ENCODE assay signal across 1 cellular context in the genomic region with DNA sequence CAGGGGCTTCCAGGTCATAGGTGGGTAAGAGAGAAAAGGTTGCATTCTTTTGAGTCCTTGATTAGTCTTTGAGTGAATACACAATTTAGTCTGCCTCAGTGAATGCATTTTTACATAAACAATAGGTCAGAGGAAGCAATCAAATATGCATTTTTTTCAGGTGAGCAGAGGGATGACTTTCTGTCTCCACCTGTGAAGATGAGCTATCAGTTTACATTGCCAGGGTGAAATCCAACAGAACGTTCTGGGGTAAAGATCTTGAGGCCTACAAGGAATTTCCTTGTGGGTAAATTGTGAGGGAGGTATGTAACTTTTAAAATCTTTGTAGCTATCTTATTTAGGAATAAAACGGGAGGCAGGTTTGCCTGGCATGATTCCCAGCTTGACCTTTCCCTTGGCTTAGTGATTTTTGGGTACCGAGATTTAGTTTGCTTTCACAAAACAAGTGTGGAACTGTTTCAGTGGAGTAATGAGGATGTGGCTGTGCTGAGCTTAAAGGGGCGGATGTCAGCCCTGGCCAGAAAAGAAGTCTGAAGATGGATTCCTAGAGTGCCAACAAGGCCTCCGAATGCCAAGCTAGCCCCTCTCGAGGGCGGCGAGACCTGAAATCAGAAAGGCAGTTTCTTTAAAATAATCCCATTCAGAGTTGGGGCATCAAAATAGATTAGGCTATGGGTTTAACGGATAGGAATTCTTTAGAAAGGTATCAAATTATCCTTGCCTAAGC.
TF ChIP-seq lines count a peak whose summit lies in the region.

No MANE protein-coding gene starts in this region.

TF ChIP-seq in SK-N-SH treated with all-trans-retinoic acid at 6 μM for 48 hours, 23 proteins besides CTCF, POLR2A, EP300 and RAD21 (continued from another document):
- TF ChIP-seq CSRNP3 (CRISPR knock-in tag; IDR thresholded peaks at IDR 0.05), result no peak
- TF ChIP-seq TSHZ2 (CRISPR knock-in tag; IDR thresholded peaks at IDR 0.05), result no peak
- TF ChIP-seq, protein P1, sequence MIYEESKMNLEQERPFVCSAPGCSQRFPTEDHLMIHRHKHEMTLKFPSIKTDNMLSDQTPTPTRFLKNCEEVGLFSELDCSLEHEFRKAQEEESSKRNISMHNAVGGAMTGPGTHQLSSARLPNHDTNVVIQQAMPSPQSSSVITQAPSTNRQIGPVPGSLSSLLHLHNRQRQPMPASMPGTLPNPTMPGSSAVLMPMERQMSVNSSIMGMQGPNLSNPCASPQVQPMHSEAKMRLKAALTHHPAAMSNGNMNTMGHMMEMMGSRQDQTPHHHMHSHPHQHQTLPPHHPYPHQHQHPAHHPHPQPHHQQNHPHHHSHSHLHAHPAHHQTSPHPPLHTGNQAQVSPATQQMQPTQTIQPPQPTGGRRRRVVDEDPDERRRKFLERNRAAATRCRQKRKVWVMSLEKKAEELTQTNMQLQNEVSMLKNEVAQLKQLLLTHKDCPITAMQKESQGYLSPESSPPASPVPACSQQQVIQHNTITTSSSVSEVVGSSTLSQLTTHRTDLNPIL (CRISPR knock-in tag; IDR thresholded peaks at IDR 0.05; ENCODE audit: low read depth), result no peak
- no peak for TF ChIP-seq CSDC2 (CRISPR knock-in tag; IDR thresholded peaks at IDR 0.05)
- no peak for TF ChIP-seq ZNF565 (CRISPR knock-in tag; conservative IDR thresholded peaks at IDR 0.05; ENCODE audit: low read depth)
- no peak for TF ChIP-seq TOX (CRISPR knock-in tag; IDR thresholded peaks at IDR 0.05; ENCODE audit: borderline replicate concordance)
- TF ChIP-seq ARNTL (CRISPR knock-in tag; IDR thresholded peaks at IDR 0.05; ENCODE audit: borderline replicate concordance, low read depth), result no peak
